1 cellular context compared by ENCODE assay signal in genomic region chr4:39319678-39320077, GRCh38.
TF ChIP-seq lines count a peak whose summit lies in the region.

No MANE protein-coding gene starts in this region.

TF ChIP-seq in K562, 482 proteins besides CTCF, POLR2A, EP300 and RAD21 (continued from another document):
- TF ChIP-seq NR0B1 (IDR thresholded peaks at IDR 0.05; ENCODE audit: partially characterized antibody) (no peak), ATF6 (CRISPR knock-in tag; IDR thresholded peaks at IDR 0.05) (no peak), SMAD3 (CRISPR knock-in tag; conservative IDR thresholded peaks at IDR 0.05) (no peak), KDM2B (CRISPR knock-in tag; IDR thresholded peaks at IDR 0.05) (no peak), SETDB1 (IDR thresholded peaks at IDR 0.05; ENCODE audit: low read length) (no peak), SMARCE1 (IDR thresholded peaks at IDR 0.05) (0 out of 2 replicates have a peak, but pooled peaks have one; percentile 27), ILF3 (IDR thresholded peaks at IDR 0.05; ENCODE audit: borderline replicate concordance) (no peak), RBM25 (IDR thresholded peaks at IDR 0.05; ENCODE audit: low read depth, low read length, severe bottlenecking) (no peak), U2AF2 (optimal IDR thresholded peaks at IDR 0.05; ENCODE audit: low read depth, low read length) (no peak), ZNF699 (CRISPR knock-in tag; IDR thresholded peaks at IDR 0.05; ENCODE audit: insufficient replicate concordance) (no peak), SRSF7 (optimal IDR thresholded peaks at IDR 0.05; ENCODE audit: low read depth, low read length) (no peak)
